Comparison of ENCODE assay signal across 34 cellular contexts in the genomic region with DNA sequence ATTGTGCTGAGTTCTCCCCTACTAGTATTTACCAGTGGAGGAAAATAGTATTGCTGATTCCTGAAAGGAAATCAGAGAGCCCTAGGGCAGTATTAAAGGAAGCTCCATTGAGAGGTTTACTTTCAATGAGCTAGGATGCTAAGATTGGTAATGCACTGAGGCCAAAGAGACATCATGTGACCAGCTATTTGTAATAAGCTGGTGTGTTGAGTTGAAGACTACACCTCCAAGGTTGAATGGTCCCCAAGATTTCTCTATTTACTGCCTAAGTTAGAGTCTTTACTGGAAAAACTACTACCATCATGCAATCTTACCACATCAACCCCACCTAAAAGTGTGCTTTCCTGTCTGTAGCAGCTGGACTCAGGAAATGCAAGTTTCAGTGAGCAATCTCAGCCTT.
"Had no signal": no experiment of that assay in that cellular context is flagged by ENCODE, and none has a peak within 500 bp of the region (broad histone marks: within the 10 kb centered on the region; RNA-seq: fewer than 3 reads in every experiment).

No MANE protein-coding gene starts in this region.

- H3K9me3 ChIP-seq: MG63 had no signal

- H3K4me2 ChIP-seq: KMS-11 had no signal

- H3K4me3 ChIP-seq: MG63 had no signal

- DNase-seq: Karpas-422, Kasumi-1, MG63, MM.1S, MV-4-11, NCI-H1048, NCI-H1092, NCI-H1092 treated with DMSO at 0.1 percent for 48 hours, NCI-H1105, NCI-H1105 treated with DMSO at 0.1 percent for 48 hours, NCI-H1417, NCI-H1417 treated with DMSO at 0.1 percent for 48 hours, NCI-H1436, NCI-H1436 treated with DMSO at 0.1 percent for 48 hours, NCI-H146, NCI-H1694, NCI-H1694 treated with DMSO at 0.1 percent for 48 hours, NCI-H187, NCI-H187 treated with DMSO at 0.1 percent for 48 hours, NCI-H1930, NCI-H2029, NCI-H2029 treated with DMSO at 0.1 percent for 48 hours, NCI-H2081, NCI-H2081 treated with DMSO at 0.1 percent for 48 hours, NCI-H2171, NCI-H2171 treated with DMSO at 0.1 percent for 48 hours, NCI-H2227 treated with DMSO at 0.1 percent for 48 hours, NCI-H226, NCI-H345, NCI-H446, NCI-H446 treated with DMSO at 0.1 percent for 48 hours, NCI-H510A, NCI-H510A treated with DMSO at 0.1 percent for 48 hours had no signal

- H3K27me3 ChIP-seq: MG63 had no signal

- H3K27ac ChIP-seq: KMS-11 had no signal

- H3K9ac ChIP-seq: KMS-11 had no signal

- H3K36me3 ChIP-seq: MG63 had no signal
